8 cellular contexts compared by ENCODE assay signal in the genomic region with DNA sequence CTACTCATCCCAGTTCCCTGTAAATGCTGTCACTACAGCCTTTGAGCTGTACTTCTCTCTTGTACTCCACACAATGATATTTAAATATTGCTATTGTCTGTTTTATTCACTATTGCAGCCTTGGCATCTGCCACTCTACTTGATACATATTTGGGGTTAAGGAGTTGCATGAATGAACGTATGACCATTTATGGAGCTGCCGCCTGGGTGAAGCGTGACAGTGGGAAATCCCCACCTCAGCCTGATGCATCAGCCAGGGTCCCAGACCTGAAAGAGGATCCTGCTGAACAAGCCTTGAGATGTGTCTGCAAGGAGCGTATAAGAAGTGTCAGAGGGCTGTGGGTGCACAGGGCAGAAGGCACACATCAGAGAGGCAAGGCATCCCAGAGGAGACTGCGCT. TPM values are rescaled to one million over a fixed set of nuclear protein-coding genes. Genes with fewer than 3 reads are reported as not detected.
DNase-seq lines count a peak whose midpoint lies in the region; ATAC-seq and TF ChIP-seq lines count a peak whose summit lies in the region.

No MANE protein-coding gene starts in this region.

- in situ Hi-C loops in GM13976 (cut with MboI; ENCODE audit: low sequenced_read_pairs, unreplicated experiment): no loop called here

- H3K4me1 ChIP-seq in effector memory CD4-positive, alpha-beta T cell (ENCODE audit: control insufficient read depth, insufficient read depth, low read length, poor library complexity, severe bottlenecking): no peaks in the 10 kb centered on the region

- H3K4me3 ChIP-seq in effector memory CD4-positive, alpha-beta T cell (ENCODE audit: insufficient read depth, low read depth, low read length, poor library complexity, severe bottlenecking): no peak overlapping the region

- no peaks in the 10 kb centered on the region for H3K36me3 ChIP-seq in effector memory CD4-positive, alpha-beta T cell (ENCODE audit: control insufficient read depth, insufficient read depth, low read length)

- peak overlapping the region in 1 of 2 donors; percentile 12 for H3K27ac Mint-ChIP-seq in natural killer cell

- H3K4me3 Mint-ChIP-seq in natural killer cell: no peak overlapping the region

- no peaks in the 10 kb centered on the region for H3K9me3 Mint-ChIP-seq in natural killer cell

- DNase-seq in GM13976 (ENCODE audit: low spot score) (peak; percentile 76), natural killer cell (no peak), HPDE6-E6E7 (ENCODE audit: extremely low spot score) (no peak), NCI-H1417 (lab: John Stamatoyannopoulos, UW) (no peak), NCI-H226 (no peak)
- no peak for DNase-seq in effector memory CD4-positive, alpha-beta T cell

- no peaks in the 10 kb centered on the region for H3K9me3 ChIP-seq in effector memory CD4-positive, alpha-beta T cell (ENCODE audit: control insufficient read depth, low read length)

- H3K27me3 ChIP-seq in effector memory CD4-positive, alpha-beta T cell (replicated peaks; ENCODE audit: control insufficient read depth, insufficient read depth, low read length, poor library complexity, severe bottlenecking): no peaks in the 10 kb centered on the region

- H3K36me3 Mint-ChIP-seq in natural killer cell: no peaks in the 10 kb centered on the region

- H3K27ac ChIP-seq in effector memory CD4-positive, alpha-beta T cell (ENCODE audit: insufficient read depth, low read length, poor library complexity, severe bottlenecking): no peak overlapping the region

- H3K27me3 Mint-ChIP-seq in natural killer cell (ENCODE audit: low read depth in 2 of 2): peaks cover 9 to 11% of the 10 kb centered on the region in 2 donors

- peaks cover 5% of the 10 kb centered on the region in 2 donors for H3K4me1 Mint-ChIP-seq in natural killer cell

- ATAC-seq in HG02571 (IDR thresholded peaks at IDR 0.05; ENCODE audit: unreplicated experiment) (peak; percentile 75), natural killer cell (peak in 2 of 3 donors; percentile 62 to 64)
- peak; percentile 87 to 90 for ATAC-seq in activated CD4-positive, CD25-positive, alpha-beta regulatory T cell treated with anti-CD3 and anti-CD28 coated beads, Interleukin-2, amount 50 U/mL, for 24 hours

- TF ChIP-seq CTCF in GM13976 (IDR thresholded peaks at IDR 0.05; ENCODE audit: borderline replicate concordance, control extremely low read depth, extremely low read depth, insufficient read depth, missing control alignments) (no peak), natural killer cell (IDR thresholded peaks at IDR 0.05) (no peak)

- intact Hi-C loops in natural killer cell (cut with micrococcal nuclease): no loop called here

RNA-seq across cellular contexts. Expression of a gene that starts 39.1 kb away (rescaled TPM):
- total RNA-seq in natural killer cell: 10 to 100 TPM in 1 of 3 donors, 1 to 10 TPM in 2; 8.5 to 15.1 (median 9.4) TPM

RNA-seq across cellular contexts. Expression of a gene that starts 43.1 kb away (rescaled TPM):
- 10 to 100 TPM; 54.5 to 62.6 (median 59.0) TPM for total RNA-seq in natural killer cell
